ENCODE assay signal across 17 cellular contexts in the genomic region with DNA sequence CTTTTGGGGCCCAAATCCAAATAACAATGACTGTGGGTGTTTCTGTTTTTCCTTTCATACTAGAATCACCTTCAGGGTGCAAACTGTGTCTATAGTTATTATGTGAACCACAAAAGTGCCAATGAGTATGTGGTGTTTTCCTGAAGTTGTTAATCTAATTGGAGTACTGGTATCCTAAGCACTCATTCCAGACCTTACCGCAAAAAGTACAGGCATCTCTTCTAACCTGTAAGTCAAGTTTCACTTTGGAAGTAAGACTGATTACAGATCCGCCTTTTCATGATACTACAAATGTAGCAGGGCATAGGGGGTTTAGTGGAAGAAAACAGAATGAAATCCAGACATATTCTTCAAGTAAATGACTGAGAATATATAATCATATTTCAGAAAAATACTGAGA. TPM values are rescaled to one million over a fixed set of nuclear protein-coding genes. Genes with fewer than 3 reads are reported as not detected.
DNase-seq lines count a peak whose midpoint lies in the region; ATAC-seq and TF ChIP-seq lines count a peak whose summit lies in the region.
"Had no signal": no experiment of that assay in that cellular context is flagged by ENCODE, and none has a peak within 500 bp of the region (broad histone marks: within the 10 kb centered on the region; RNA-seq: fewer than 3 reads in every experiment).

No MANE protein-coding gene starts in this region.

- no peak overlapping the region for H3K9ac ChIP-seq in OCI-LY3 (ENCODE audit: low read length)
- H3K9ac ChIP-seq: KMS-11 had no signal

- no peaks in the 10 kb centered on the region for H3K79me2 ChIP-seq in OCI-LY3 (ENCODE audit: low read length)

- H2AFZ ChIP-seq in OCI-LY3 (ENCODE audit: low read depth, low read length): no peak overlapping the region

- H3K27ac Mint-ChIP-seq in activated T-cell treated with anti-CD3 and anti-CD28 coated beads, Interleukin-2, amount 50 U/mL, for 24 hours: peak overlapping the region; percentile 33
- peak overlapping the region; percentile 0 for H3K27ac Mint-ChIP-seq in central memory CD8-positive, alpha-beta T cell (ENCODE audit: low read depth)

- H3K9me3 ChIP-seq in OCI-LY3 (ENCODE audit: insufficient read depth, low read length): no peaks in the 10 kb centered on the region

- 0 out of 2 replicates have a peak overlapping the region, but pooled peaks have one; percentile 25 for H3K4me2 ChIP-seq in OCI-LY3 (ENCODE audit: low read length)
- H3K4me2 ChIP-seq: KMS-11 had no signal

- no peak for DNase-seq in activated T-cell treated with anti-CD3 and anti-CD28 coated beads, Interleukin-2, amount 50 U/mL, for 24 hours
- DNase-seq in activated T-cell treated with anti-CD3 and anti-CD28 coated beads for 4 hours (no peak), renal cortical epithelial cell (ENCODE audit: low read depth) (peak; percentile 12), retina (no peak), D341Med (ENCODE audit: low spot score) (no peak)
- DNase-seq in central memory CD8-positive, alpha-beta T cell (ENCODE audit: low spot score in 2 of 2): no peak
- DNase-seq in activated effector memory CD4-positive, alpha-beta T cell treated with Interleukin-2 at 50 U/mL for 16 hours: no peak
- DNase-seq: C1 segment of cervical spinal cord, GF-D8, GOT3, NCI-H1092, NCI-H2081 treated with DMSO at 0.1 percent for 48 hours, NCI-H510A, NCI-H774, PC-3 had no signal

- no peak for ATAC-seq in central memory CD8-positive, alpha-beta T cell (replicated peaks; ENCODE audit: extremely low read depth, poor library complexity, severe bottlenecking)
- ATAC-seq: PC-3 had no signal

- H3K36me3 ChIP-seq in OCI-LY3 (replicated peaks; ENCODE audit: low read depth, low read length): peaks cover 29% of the 10 kb centered on the region

- no peak overlapping the region for H3K4me3 ChIP-seq in OCI-LY3 (ENCODE audit: low read length)

- no peak overlapping the region for H3K4me3 Mint-ChIP-seq in activated T-cell treated with anti-CD3 and anti-CD28 coated beads, Interleukin-2, amount 50 U/mL, for 24 hours
- H3K4me3 Mint-ChIP-seq in central memory CD8-positive, alpha-beta T cell: no peak overlapping the region

- H3K4me1 ChIP-seq in OCI-LY3 (ENCODE audit: low read length): peaks cover 56% of the 10 kb centered on the region

- H3K27ac ChIP-seq in OCI-LY3 (ENCODE audit: low read length): no peak overlapping the region
- H3K27ac ChIP-seq: KMS-11 had no signal

- H3K27me3 ChIP-seq in OCI-LY3 (ENCODE audit: low read depth, low read length): no peaks in the 10 kb centered on the region

- H3K36me3 Mint-ChIP-seq in activated T-cell treated with anti-CD3 and anti-CD28 coated beads, Interleukin-2, amount 50 U/mL, for 24 hours (ENCODE audit: low read depth): peaks cover 74% of the 10 kb centered on the region
- H3K36me3 Mint-ChIP-seq in central memory CD8-positive, alpha-beta T cell (ENCODE audit: insufficient read depth): peaks cover 4% of the 10 kb centered on the region

- H3K4me1 Mint-ChIP-seq in activated T-cell treated with anti-CD3 and anti-CD28 coated beads, Interleukin-2, amount 50 U/mL, for 24 hours (ENCODE audit: low read depth): peaks cover 27% of the 10 kb centered on the region
- H3K4me1 Mint-ChIP-seq in central memory CD8-positive, alpha-beta T cell: peaks cover 7% of the 10 kb centered on the region

- TF ChIP-seq CTCF in OCI-LY3 (IDR thresholded peaks at IDR 0.05; ENCODE audit: low read depth, low read length): no peak

- no peaks in the 10 kb centered on the region for H3K9me3 Mint-ChIP-seq in activated T-cell treated with anti-CD3 and anti-CD28 coated beads, Interleukin-2, amount 50 U/mL, for 24 hours
- H3K9me3 Mint-ChIP-seq in central memory CD8-positive, alpha-beta T cell: no peaks in the 10 kb centered on the region

- H4K20me1 ChIP-seq in OCI-LY3 (ENCODE audit: insufficient read depth, low read length): peaks cover 3% of the 10 kb centered on the region; the same call in 1 of the 2 replicates

- no peaks in the 10 kb centered on the region for H3K27me3 Mint-ChIP-seq in activated T-cell treated with anti-CD3 and anti-CD28 coated beads, Interleukin-2, amount 50 U/mL, for 24 hours
- no peaks in the 10 kb centered on the region for H3K27me3 Mint-ChIP-seq in central memory CD8-positive, alpha-beta T cell

RNA-seq across cellular contexts. Expression of gene COQ2, which starts 16.1 kb away (rescaled TPM):
- 17.1 and 24.8 TPM in 2 replicates for total RNA-seq in renal cortical epithelial cell
